ENCODE assay signal across 28 cellular contexts in the genomic region with DNA sequence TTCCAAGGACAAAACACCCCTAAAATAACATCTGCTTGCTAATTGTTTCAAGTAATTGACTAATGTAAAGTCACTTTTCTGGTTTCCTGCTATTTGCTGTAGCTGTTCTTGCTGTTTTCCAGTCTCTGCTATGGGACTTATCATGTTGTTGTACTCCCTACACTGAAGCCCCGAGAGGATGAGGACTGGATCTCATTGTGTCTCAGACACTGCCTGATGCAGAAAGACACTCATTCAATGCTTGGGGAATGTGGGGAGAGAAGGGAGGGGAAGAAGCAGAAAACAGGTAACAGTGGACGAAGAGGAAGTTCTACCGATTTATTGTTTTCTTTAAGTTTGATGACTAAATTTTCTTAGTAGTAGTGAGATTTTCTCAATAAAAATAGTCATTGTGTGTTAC.
"Had no signal": no experiment of that assay in that cellular context is flagged by ENCODE, and none has a peak within 500 bp of the region (broad histone marks: within the 10 kb centered on the region; RNA-seq: fewer than 3 reads in every experiment).

No MANE protein-coding gene starts in this region.

- H3K4me3 Mint-ChIP-seq: immature natural killer cell; mesothelial cell of epicardium; naive B cell; natural killer cell; nephron progenitor cell; stimulated activated memory B cell treated with anti-CD40 and anti-IgM and Interleukin-4, amounts not matched to agents 10 μg/mL and 1 μg/mL and 100 μg/mL, for 72 hours; stimulated activated naive CD8-positive, alpha-beta T cell treated with anti-CD3 and anti-CD28 coated beads, Interleukin-15, amount 100 ng/mL, for 72 hours; type B pancreatic cell had no signal

- H3K27me3 ChIP-seq: hepatocyte, left lung, ovary, right atrium auricular region, right lobe of liver, tibial nerve, uterus had no signal

- ATAC-seq: left colon; left lung; lower lobe of right lung; natural killer cell; right lobe of liver; stimulated activated memory B cell treated with anti-CD40 and anti-IgM and Interleukin-4, amounts not matched to agents 10 μg/mL and 1 μg/mL and 100 μg/mL, for 72 hours; stimulated activated naive CD8-positive, alpha-beta T cell treated with anti-CD3 and anti-CD28 coated beads, Interleukin-15, amount 100 ng/mL, for 72 hours had no signal

- H3K36me3 ChIP-seq: left lung, lower lobe of right lung, ovary, right atrium auricular region, right lobe of liver, tibial nerve, uterus had no signal

- H3K4me2 ChIP-seq: hepatocyte, smooth muscle cell had no signal

- H3K79me2 ChIP-seq: hepatocyte had no signal

- H3K4me1 Mint-ChIP-seq: immature natural killer cell; mesothelial cell of epicardium; naive B cell; natural killer cell; nephron progenitor cell; stimulated activated memory B cell treated with anti-CD40 and anti-IgM and Interleukin-4, amounts not matched to agents 10 μg/mL and 1 μg/mL and 100 μg/mL, for 72 hours; stimulated activated naive CD8-positive, alpha-beta T cell treated with anti-CD3 and anti-CD28 coated beads, Interleukin-15, amount 100 ng/mL, for 72 hours had no signal

- H3K27me3 Mint-ChIP-seq: progenitor cell of endocrine pancreas; stimulated activated memory B cell treated with anti-CD40 and anti-IgM and Interleukin-4, amounts not matched to agents 10 μg/mL and 1 μg/mL and 100 μg/mL, for 72 hours; stimulated activated naive CD8-positive, alpha-beta T cell treated with anti-CD3 and anti-CD28 coated beads, Interleukin-15, amount 100 ng/mL, for 72 hours had no signal

- H3K4me3 ChIP-seq: hepatocyte, left lung, lower lobe of right lung, ovary, right atrium auricular region, right lobe of liver, smooth muscle cell, tibial nerve, uterus had no signal

- H3K27ac ChIP-seq: hepatocyte, left lung, lower lobe of right lung, ovary, right atrium auricular region, right lobe of liver, tibial nerve, uterus had no signal

- H3K27ac Mint-ChIP-seq: immature natural killer cell; mesothelial cell of epicardium; naive B cell; natural killer cell; nephron progenitor cell; progenitor cell of endocrine pancreas; stimulated activated memory B cell treated with anti-CD40 and anti-IgM and Interleukin-4, amounts not matched to agents 10 μg/mL and 1 μg/mL and 100 μg/mL, for 72 hours; stimulated activated naive CD8-positive, alpha-beta T cell treated with anti-CD3 and anti-CD28 coated beads, Interleukin-15, amount 100 ng/mL, for 72 hours; type B pancreatic cell had no signal

- H3K9me3 Mint-ChIP-seq: mesothelial cell of epicardium; nephron progenitor cell; stimulated activated memory B cell treated with anti-CD40 and anti-IgM and Interleukin-4, amounts not matched to agents 10 μg/mL and 1 μg/mL and 100 μg/mL, for 72 hours; type B pancreatic cell had no signal

- H3K36me3 Mint-ChIP-seq: immature natural killer cell; mesothelial cell of epicardium; naive B cell; natural killer cell; stimulated activated memory B cell treated with anti-CD40 and anti-IgM and Interleukin-4, amounts not matched to agents 10 μg/mL and 1 μg/mL and 100 μg/mL, for 72 hours had no signal

- H2AFZ ChIP-seq: hepatocyte had no signal

- DNase-seq: immature natural killer cell; kidney; left colon; left lung; lower lobe of right lung; mammary epithelial cell; mesenchymal stem cell; naive B cell; natural killer cell; nephron progenitor cell; ovary; right lobe of liver; stimulated activated CD4-positive, alpha-beta T cell treated with anti-CD3 and anti-CD28 coated beads, Interleukin-1b, Interleukin-23, amount 100 ng/mL, for 48 hours; stimulated activated CD4-positive, alpha-beta T cell treated with anti-CD3 and anti-CD28 coated beads, Interleukin-2, amount 100 ng/mL, for 48 hours; stimulated activated CD4-positive, alpha-beta T cell treated with anti-CD3 and anti-CD28 coated beads, Interleukin-4, amount 100 ng/mL, for 4 hours; stimulated activated CD8-positive, alpha-beta memory T cell treated with anti-CD3 and anti-CD28 coated beads, Interleukin-4, amount 100 ng/mL, for 48 hours; stimulated activated naive CD4-positive, alpha-beta T cell treated with Interleukin-2 at 50 U/mL for 16 hours; stimulated activated naive CD8-positive, alpha-beta T cell treated with anti-CD3 and anti-CD28 coated beads, Interleukin-15, amount 100 ng/mL, for 72 hours; substantia nigra; uterus had no signal

- H3K4me1 ChIP-seq: left lung, lower lobe of right lung, right atrium auricular region, right lobe of liver, tibial nerve, uterus had no signal
